8 cellular contexts compared by ENCODE assay signal in genomic region chr3:11655188-11655928, GRCh38. TPM values are rescaled to one million over a fixed set of nuclear protein-coding genes. Genes with fewer than 3 reads are reported as not detected.
DNase-seq lines count a peak whose midpoint lies in the region; ATAC-seq and TF ChIP-seq lines count a peak whose summit lies in the region.

No MANE protein-coding gene starts in this region.

- H3K27me3 ChIP-seq in RWPE2 (ENCODE audit: insufficient read depth, poor library complexity, severe bottlenecking) (no peaks in the 10 kb centered on the region), foreskin keratinocyte (no peaks in the 10 kb centered on the region)

- in situ Hi-C loops in G401 (cut with HindIII; ENCODE audit: low sequenced_read_pairs): no loop called here

- POLR2A ChIA-PET in AG04449 (lab: Yijun Ruan, JAX): no interaction called here

- DNase-seq in AG04449 (ENCODE audit: low read depth, low spot score) (no peak), G401 (ENCODE audit: low spot score) (peak; percentile 24), RWPE2 (ENCODE audit: low spot score) (no peak), foreskin keratinocyte (no peak), HuH-7.5 (ENCODE audit: low spot score) (no peak), EL (no peak), GM20000 (ENCODE audit: low spot score) (no peak), NCI-H187 treated with DMSO at 0.1 percent for 48 hours (lab: John Stamatoyannopoulos, UW) (no peak)

- CTCF ChIA-PET in AG04449 (lab: Yijun Ruan, JAX): interaction anchor here (0.6 to 19.3 kb wide), 8 partner anchors 9 to 292 kb away, joined by 3 to 260 read pairs (median 3); no protein-coding TSS in a partner anchor

- no peak for ATAC-seq in RWPE2 (ENCODE audit: low read depth)
- no peak for ATAC-seq in foreskin keratinocyte

- peak; percentile 42 for TF ChIP-seq CTCF in AG04449 (IDR thresholded peaks at IDR 0.05; ENCODE audit: insufficient read depth, low read length, missing control alignments)
- TF ChIP-seq CTCF in RWPE2 (IDR thresholded peaks at IDR 0.05; ENCODE audit: poor library complexity, severe bottlenecking): peak; percentile 48
- peak; percentile 55 for TF ChIP-seq CTCF in foreskin keratinocyte (conservative IDR thresholded peaks at IDR 0.05)
- TF ChIP-seq CTCF in GM20000 (IDR thresholded peaks at IDR 0.05; ENCODE audit: extremely low read depth, missing control alignments): no peak

- H3K36me3 ChIP-seq in RWPE2 (ENCODE audit: low read depth): no peaks in the 10 kb centered on the region

- H3K4me3 ChIP-seq in AG04449 (ENCODE audit: low read depth, low read length): no peak overlapping the region
- no peak overlapping the region for H3K4me3 ChIP-seq in RWPE2 (ENCODE audit: severe bottlenecking)

- H3K27ac ChIP-seq in RWPE2 (ENCODE audit: poor library complexity, severe bottlenecking): no peak overlapping the region
- no peak overlapping the region for H3K27ac ChIP-seq in foreskin keratinocyte

- H3K4me1 ChIP-seq in RWPE2 (ENCODE audit: insufficient read depth, poor library complexity, severe bottlenecking) (no peaks in the 10 kb centered on the region), foreskin keratinocyte (no peaks in the 10 kb centered on the region)

- no peaks in the 10 kb centered on the region for H3K9me3 ChIP-seq in RWPE2 (ENCODE audit: severe bottlenecking)

RNA-seq across cellular contexts. Expression of gene VGLL4, which starts 11.6 kb away (rescaled TPM):
- total RNA-seq in G401 (2014; rRNA removed; shearing (Covaris generic)): 84.7 and 93.2 TPM in 2 replicates
- 28.3 and 30.2 TPM in 2 replicates for total RNA-seq in foreskin keratinocyte
- polyA plus RNA-seq in foreskin keratinocyte: 13.6 and 14.8 TPM in 2 replicates
